Comparison of ENCODE assay signal across 8 cellular contexts in genomic region chr16:87062569-87063442, GRCh38.
A peak's percentile ranks its signal among the peaks of the same experiment; 100 is the strongest.
DNase-seq lines count a peak whose midpoint lies in the region; ATAC-seq and TF ChIP-seq lines count a peak whose summit lies in the region.

No MANE protein-coding gene starts in this region.

- H3K9me3 ChIP-seq in Peyer's patch, result no peaks in the 10 kb centered on the region
- H3K9me3 ChIP-seq in right cardiac atrium (ENCODE audit: control insufficient read depth, low read length), result no peaks in the 10 kb centered on the region
- no peaks in the 10 kb centered on the region for H3K9me3 ChIP-seq in sigmoid colon

- WGBS in right cardiac atrium, result 44% methylated on average over 26 of the region's 26 CpGs
- WGBS in sigmoid colon, 2 donors, result 45 to 47% methylated on average over 26 of the region's 26 CpGs

- DNase-seq in COLO829 (ENCODE audit: low spot score) (peak; percentile 36), HS-27A (ENCODE audit: low read depth) (peak; percentile 51), Peyer's patch (peak; percentile 41 to 72 (median 63)), amniotic epithelial cell (ENCODE audit: low read depth) (peak; percentile 48), right cardiac atrium (peak; percentile 72 to 91 (median 88)), sigmoid colon (peak; percentile 5)

- H3K36me3 ChIP-seq in Peyer's patch (no peaks in the 10 kb centered on the region), sigmoid colon (no peaks in the 10 kb centered on the region)

- no peaks in the 10 kb centered on the region for H3K27me3 ChIP-seq in Peyer's patch
- no peaks in the 10 kb centered on the region for H3K27me3 ChIP-seq in right cardiac atrium (ENCODE audit: control insufficient read depth, insufficient read depth)
- peaks cover 0 to 82% (median 35%) of the 10 kb centered on the region in 3 donors for H3K27me3 ChIP-seq in sigmoid colon

- H3K27ac ChIP-seq in Peyer's patch (no peak overlapping the region), right cardiac atrium (ENCODE audit: low read length) (no peak overlapping the region), sigmoid colon (no peak overlapping the region)

- H3K4me3 ChIP-seq in Peyer's patch (no peak overlapping the region), right cardiac atrium (ENCODE audit: low read length) (no peak overlapping the region), sigmoid colon (no peak overlapping the region)

- H3K4me1 ChIP-seq in Peyer's patch, result peaks cover 0 to 3% (median 0%) of the 10 kb centered on the region in 4 donors
- H3K4me1 ChIP-seq in right cardiac atrium (ENCODE audit: control insufficient read depth, insufficient read depth, low read length), result no peaks in the 10 kb centered on the region
- no peaks in the 10 kb centered on the region for H3K4me1 ChIP-seq in sigmoid colon

- TF ChIP-seq CTCF in Peyer's patch (IDR thresholded peaks at IDR 0.05) (peak in 5 of 6 experiments; percentile 11 to 60 (median 58)), sigmoid colon (IDR thresholded peaks at IDR 0.05) (peak; percentile 34 to 78 (median 54))

- no peak for TF ChIP-seq EP300 in sigmoid colon (IDR thresholded peaks at IDR 0.05)

- ATAC-seq in right cardiac atrium (peak; percentile 92), HG03442 (IDR thresholded peaks at IDR 0.05; ENCODE audit: unreplicated experiment) (no peak), HG03039 (IDR thresholded peaks at IDR 0.05; ENCODE audit: unreplicated experiment) (no peak)

- intact Hi-C loops in right cardiac atrium (cut with DNase I), result loop anchor here (2.0 to 10.0 kb wide), 4 partner anchors 212 to 501 kb away; no protein-coding TSS in a partner anchor
- intact Hi-C loops in sigmoid colon (cut with DNase I), result loop anchor here (1.0 to 10.0 kb wide), 2 partner anchors 212 to 499 kb away; no protein-coding TSS in a partner anchor

- TF ChIP-seq POLR2A in Peyer's patch (IDR thresholded peaks at IDR 0.05), result no peak
- no peak for TF ChIP-seq POLR2A in sigmoid colon (IDR thresholded peaks at IDR 0.05)

Comparison
In these comparisons a context has a peak if more than half of its experiments do, and no peak if none do; other contexts are left out.
1. DNase-seq: peak in every context shown above with its lines; median percentile 88 in right cardiac atrium; 63 in Peyer's patch; 51 in HS-27A; 48 in amniotic epithelial cell; 36 in COLO829; 5 in sigmoid colon.
2. ATAC-seq: peak in right cardiac atrium (2 of 2); none in HG03442 (single experiment) and HG03039 (single experiment).